13 cellular contexts compared by ENCODE assay signal in genomic region chr12:70267550-70267949, GRCh38. TPM values are rescaled to one million over a fixed set of nuclear protein-coding genes. Genes with fewer than 3 reads are reported as not detected.
DNase-seq lines count a peak whose midpoint lies in the region; ATAC-seq lines count a peak whose summit lies in the region.
"Had no signal": no experiment of that assay in that cellular context is flagged by ENCODE, and none has a peak within 500 bp of the region (broad histone marks: within the 10 kb centered on the region; RNA-seq: fewer than 3 reads in every experiment).

No MANE protein-coding gene starts in this region.

- intact Hi-C loops in aorta (cut with DNase I): no loop called here

- DNase-seq in NCI-H2081 (lab: John Stamatoyannopoulos, UW) (peak; percentile 14 to 54), NCI-H2081 treated with DMSO at 0.1 percent for 48 hours (lab: John Stamatoyannopoulos, UW) (no peak), HS-5 (ENCODE audit: low read depth) (peak; percentile 16), lung microvascular endothelial cell (ENCODE audit: low read depth in 2 of 2) (peak; percentile 31 to 36), hepatic stellate cell (ENCODE audit: low spot score) (no peak), aorta (no peak)
- no peak for DNase-seq in activated naive CD8-positive, alpha-beta T cell treated with anti-CD3 and anti-CD28 coated beads, Interleukin-2, amount 50 U/mL, for 24 hours
- DNase-seq: DMS79 treated with DMSO at 0.1 percent for 48 hours; NCI-H146; stimulated activated CD4-positive, alpha-beta T cell treated with anti-CD3 and anti-CD28 coated beads, Interleukin-2, amount 100 ng/mL, for 48 hours had no signal

- no peaks in the 10 kb centered on the region for H3K27me3 Mint-ChIP-seq in activated naive CD8-positive, alpha-beta T cell treated with anti-CD3 and anti-CD28 coated beads, Interleukin-2, amount 50 U/mL, for 24 hours

- H3K9me3 ChIP-seq in aorta (ENCODE audit: control insufficient read depth, low read length): no peaks in the 10 kb centered on the region
- H3K9me3 ChIP-seq: A549 had no signal

- H3K4me3 ChIP-seq in aorta (ENCODE audit: low read length in 2 of 2): no peak overlapping the region
- H3K4me3 ChIP-seq: A549 had no signal

- H3K9me3 Mint-ChIP-seq in activated naive CD8-positive, alpha-beta T cell treated with anti-CD3 and anti-CD28 coated beads, Interleukin-2, amount 50 U/mL, for 24 hours: peaks cover 4% of the 10 kb centered on the region
- H3K9me3 Mint-ChIP-seq: activated T-helper 2 cell treated with anti-CD3 and anti-CD28 coated beads, Interferon-gamma antibody, Interleukin-2, Interleukin-4, amounts not matched to agents 10 μg/mL and 5 μg/mL and 100 μg/mL, durations not matched to agents 14 hours and 24 hours and 36 hours had no signal

- peaks cover 71% of the 10 kb centered on the region for H3K4me1 Mint-ChIP-seq in activated naive CD8-positive, alpha-beta T cell treated with anti-CD3 and anti-CD28 coated beads, Interleukin-2, amount 50 U/mL, for 24 hours

- peak overlapping the region; percentile 8 for H3K27ac Mint-ChIP-seq in activated naive CD8-positive, alpha-beta T cell treated with anti-CD3 and anti-CD28 coated beads, Interleukin-2, amount 50 U/mL, for 24 hours
- H3K27ac Mint-ChIP-seq: activated T-helper 2 cell treated with anti-CD3 and anti-CD28 coated beads, Interferon-gamma antibody, Interleukin-2, Interleukin-4, amounts not matched to agents 10 μg/mL and 5 μg/mL and 100 μg/mL, durations not matched to agents 14 hours and 24 hours and 36 hours had no signal

- no peak overlapping the region for H3K27ac ChIP-seq in aorta (ENCODE audit: low read depth in 1 of 2, low read length in 2 of 2)
- H3K27ac ChIP-seq: A549 had no signal

- peaks cover 3 to 7% of the 10 kb centered on the region in 2 donors for H3K4me1 ChIP-seq in aorta (ENCODE audit: control insufficient read depth in 1 of 2, insufficient read depth in 2 of 2, low read length in 2 of 2)

- no peaks in the 10 kb centered on the region for H3K27me3 ChIP-seq in aorta (ENCODE audit: control insufficient read depth in 1 of 2, insufficient read depth in 2 of 2, low read length in 1 of 2)

- peaks cover 20% of the 10 kb centered on the region for H3K36me3 Mint-ChIP-seq in activated naive CD8-positive, alpha-beta T cell treated with anti-CD3 and anti-CD28 coated beads, Interleukin-2, amount 50 U/mL, for 24 hours (ENCODE audit: low read depth)

- WGBS in aorta, 2 donors: 87 to 89% methylated on average over 1 of the region's 1 CpG

- no peak overlapping the region for H3K4me3 Mint-ChIP-seq in activated naive CD8-positive, alpha-beta T cell treated with anti-CD3 and anti-CD28 coated beads, Interleukin-2, amount 50 U/mL, for 24 hours

- no peaks in the 10 kb centered on the region for H3K36me3 ChIP-seq in aorta (ENCODE audit: control insufficient read depth in 1 of 2, insufficient read depth in 2 of 2, low read length in 1 of 2)

- peak; percentile 71 for ATAC-seq in activated naive CD8-positive, alpha-beta T cell treated with anti-CD3 and anti-CD28 coated beads, Interleukin-2, amount 50 U/mL, for 24 hours
- ATAC-seq in aorta (ENCODE audit: low FRiP score): no peak
- no peak for ATAC-seq in esophagus mucosa
- ATAC-seq: A549 had no signal

RNA-seq across cellular contexts. Expression of gene CNOT2, which starts 24.3 kb away (rescaled TPM):
- total RNA-seq in lung microvascular endothelial cell (76.9 and 101 TPM in 2 replicates), aorta (100 to 1,000 TPM in 1 of 2 donors, 10 to 100 TPM in 1; 76.6 to 108 TPM), esophagus mucosa (35.8 TPM)
- polyA plus RNA-seq in aorta: 10 to 100 TPM; 39.0 to 41.8 TPM

Comparison
In these comparisons a context has a peak if more than half of its experiments do, and no peak if none do; other contexts are left out.
1. DNase-seq: peak in NCI-H2081 (2 of 2), HS-5 (single experiment) and lung microvascular endothelial cell (2 of 2); none in NCI-H2081 treated with DMSO at 0.1 percent for 48 hours (single experiment), activated naive CD8-positive, alpha-beta T cell treated with anti-CD3 and anti-CD28 coated beads, Interleukin-2, amount 50 U/mL, for 24 hours (single experiment), hepatic stellate cell (single experiment) and aorta (0 of 2).